In the genomic region with DNA sequence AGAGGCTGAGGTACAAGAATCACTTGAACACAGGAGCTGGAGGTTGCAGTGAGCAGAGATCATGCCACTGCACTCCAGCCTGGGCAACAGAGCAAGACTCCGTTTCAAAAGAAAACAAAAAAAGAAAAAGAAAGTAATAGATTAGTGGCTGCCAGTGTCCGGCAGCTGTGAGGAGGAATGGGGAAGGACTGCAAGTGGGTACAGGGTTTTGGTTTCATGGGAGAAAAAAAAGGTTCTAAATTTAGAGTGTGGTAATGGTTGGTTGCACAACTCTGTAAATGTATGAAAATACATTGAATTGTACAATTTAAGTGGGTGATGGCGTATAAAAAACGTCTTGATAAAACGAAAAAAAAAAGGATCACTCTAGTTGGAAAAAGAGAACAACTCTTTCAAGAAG, we compare ENCODE assay signal across 1 cellular context.
TF ChIP-seq lines count a peak whose summit lies in the region.

No MANE protein-coding gene starts in this region.

TF ChIP-seq in HepG2, 621 proteins besides CTCF, POLR2A, EP300 and RAD21:
- TF ChIP-seq CAMTA2 (CRISPR knock-in tag; IDR thresholded peaks at IDR 0.05; ENCODE audit: borderline replicate concordance) (no peak), ATAD3A (CRISPR knock-in tag; IDR thresholded peaks at IDR 0.05) (no peak), BRCA1 (CRISPR knock-in tag; IDR thresholded peaks at IDR 0.05) (no peak), ZNF713 (CRISPR knock-in tag; IDR thresholded peaks at IDR 0.05) (no peak), POLR2AphosphoS5 (IDR thresholded peaks at IDR 0.05; ENCODE audit: low read depth, low read length) (no peak), FOXA1 (IDR thresholded peaks at IDR 0.05) (no peak), FOXA1 (CRISPR knock-in tag; IDR thresholded peaks at IDR 0.05) (no peak), ZNF761 (CRISPR knock-in tag; conservative IDR thresholded peaks at IDR 0.05) (no peak), SALL2 (CRISPR knock-in tag; IDR thresholded peaks at IDR 0.05) (no peak), ZNF333 (CRISPR knock-in tag; IDR thresholded peaks at IDR 0.05; ENCODE audit: borderline replicate concordance) (no peak), STAG1 (CRISPR knock-in tag; IDR thresholded peaks at IDR 0.05) (no peak), ZNF234 (CRISPR knock-in tag; conservative IDR thresholded peaks at IDR 0.05) (no peak)
- TF ChIP-seq, protein P1, sequence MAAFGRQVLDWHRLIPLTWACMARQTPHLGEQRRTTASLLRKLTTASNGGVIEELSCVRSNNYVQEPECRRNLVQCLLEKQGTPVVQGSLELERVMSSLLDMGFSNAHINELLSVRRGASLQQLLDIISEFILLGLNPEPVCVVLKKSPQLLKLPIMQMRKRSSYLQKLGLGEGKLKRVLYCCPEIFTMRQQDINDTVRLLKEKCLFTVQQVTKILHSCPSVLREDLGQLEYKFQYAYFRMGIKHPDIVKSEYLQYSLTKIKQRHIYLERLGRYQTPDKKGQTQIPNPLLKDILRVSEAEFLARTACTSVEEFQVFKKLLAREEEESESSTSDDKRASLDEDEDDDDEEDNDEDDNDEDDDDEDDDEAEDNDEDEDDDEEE (CRISPR knock-in tag; IDR thresholded peaks at IDR 0.05), result no peak
- TF ChIP-seq, protein P2, sequence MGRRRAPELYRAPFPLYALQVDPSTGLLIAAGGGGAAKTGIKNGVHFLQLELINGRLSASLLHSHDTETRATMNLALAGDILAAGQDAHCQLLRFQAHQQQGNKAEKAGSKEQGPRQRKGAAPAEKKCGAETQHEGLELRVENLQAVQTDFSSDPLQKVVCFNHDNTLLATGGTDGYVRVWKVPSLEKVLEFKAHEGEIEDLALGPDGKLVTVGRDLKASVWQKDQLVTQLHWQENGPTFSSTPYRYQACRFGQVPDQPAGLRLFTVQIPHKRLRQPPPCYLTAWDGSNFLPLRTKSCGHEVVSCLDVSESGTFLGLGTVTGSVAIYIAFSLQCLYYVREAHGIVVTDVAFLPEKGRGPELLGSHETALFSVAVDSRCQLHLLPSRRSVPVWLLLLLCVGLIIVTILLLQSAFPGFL (CRISPR knock-in tag; IDR thresholded peaks at IDR 0.05), result no peak
- TF ChIP-seq, protein P3, sequence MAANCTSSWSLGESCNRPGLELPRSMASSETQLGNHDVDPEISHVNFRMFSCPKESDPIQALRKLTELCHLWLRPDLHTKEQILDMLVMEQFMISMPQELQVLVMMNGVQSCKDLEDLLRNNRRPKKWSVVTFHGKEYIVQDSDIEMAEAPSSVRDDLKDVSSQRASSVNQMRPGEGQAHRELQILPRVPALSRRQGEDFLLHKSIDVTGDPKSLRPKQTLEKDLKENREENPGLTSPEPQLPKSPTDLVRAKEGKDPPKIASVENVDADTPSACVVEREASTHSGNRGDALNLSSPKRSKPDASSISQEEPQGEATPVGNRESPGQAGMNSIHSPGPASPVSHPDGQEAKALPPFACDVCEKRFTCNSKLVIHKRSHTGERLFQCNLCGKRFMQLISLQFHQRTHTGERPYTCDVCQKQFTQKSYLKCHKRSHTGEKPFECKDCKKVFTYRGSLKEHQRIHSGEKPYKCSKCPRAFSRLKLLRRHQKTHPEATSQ (CRISPR knock-in tag; IDR thresholded peaks at IDR 0.05; ENCODE audit: borderline replicate concordance), result no peak
TF ChIP-seq in HepG2: peak in this region for 0.
